In the genomic region with DNA sequence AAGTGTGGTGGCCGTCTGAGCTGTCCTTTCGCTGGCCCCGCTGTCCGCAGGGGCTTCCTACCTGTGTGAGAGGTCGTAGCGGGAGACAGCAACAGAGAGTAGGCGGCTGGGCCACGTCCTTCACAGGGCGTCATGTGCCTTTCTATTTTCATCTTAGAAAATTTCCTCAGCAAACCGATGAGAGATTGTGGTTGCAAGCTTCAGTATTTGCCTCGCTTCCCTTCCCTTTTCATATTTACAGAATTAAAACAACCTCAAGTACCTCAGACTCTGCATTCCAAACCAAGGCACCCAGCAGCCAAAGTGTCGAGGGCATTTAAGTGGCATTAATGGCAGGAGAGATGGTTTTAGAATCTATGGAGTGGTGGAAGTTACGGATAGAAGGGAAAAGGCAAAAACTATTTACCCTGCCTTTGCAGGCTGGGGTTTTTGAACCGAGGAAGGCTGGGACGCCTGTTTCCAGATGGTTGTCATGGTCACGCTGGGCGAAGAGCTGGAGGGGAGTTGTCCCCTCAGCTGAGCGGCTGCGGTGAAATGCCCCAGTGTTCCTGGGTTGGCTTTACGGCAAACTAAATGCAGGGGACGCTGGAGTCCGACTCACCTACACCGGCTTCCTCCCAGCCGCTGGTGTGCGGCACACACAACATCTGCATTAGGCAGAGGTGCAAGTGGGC, we compare ENCODE assay signal across 1 cellular context.
A peak's percentile ranks its signal among the peaks of the same experiment; 100 is the strongest.
TF ChIP-seq lines count a peak whose summit lies in the region.

No MANE protein-coding gene starts in this region.

TF ChIP-seq in GM12878, 131 proteins besides CTCF, POLR2A, EP300 and RAD21 (continued from another document and continues in another):
- TF ChIP-seq, protein P1, sequence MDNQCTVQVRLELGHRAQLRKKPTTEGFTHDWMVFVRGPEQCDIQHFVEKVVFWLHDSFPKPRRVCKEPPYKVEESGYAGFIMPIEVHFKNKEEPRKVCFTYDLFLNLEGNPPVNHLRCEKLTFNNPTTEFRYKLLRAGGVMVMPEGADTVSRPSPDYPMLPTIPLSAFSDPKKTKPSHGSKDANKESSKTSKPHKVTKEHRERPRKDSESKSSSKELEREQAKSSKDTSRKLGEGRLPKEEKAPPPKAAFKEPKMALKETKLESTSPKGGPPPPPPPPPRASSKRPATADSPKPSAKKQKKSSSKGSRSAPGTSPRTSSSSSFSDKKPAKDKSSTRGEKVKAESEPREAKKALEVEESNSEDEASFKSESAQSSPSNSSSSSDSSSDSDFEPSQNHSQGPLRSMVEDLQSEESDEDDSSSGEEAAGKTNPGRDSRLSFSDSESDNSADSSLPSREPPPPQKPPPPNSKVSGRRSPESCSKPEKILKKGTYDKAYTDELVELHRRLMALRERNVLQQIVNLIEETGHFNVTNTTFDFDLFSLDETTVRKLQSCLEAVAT (IDR thresholded peaks at IDR 0.05) = peak; percentile 86
- TF ChIP-seq NR2F1 (conservative IDR thresholded peaks at IDR 0.05) (peak; percentile 89), BHLHE40 (IDR thresholded peaks at IDR 0.05; ENCODE audit: borderline replicate concordance in 1 of 2, low read depth in 2 of 2, low read length in 1 of 2) (peak; percentile 94 to 96), CREB1 (IDR thresholded peaks at IDR 0.05; ENCODE audit: low read depth) (peak; percentile 71), ZSCAN29 (IDR thresholded peaks at IDR 0.05) (peak; percentile 73; the same call in 1 of the 2 replicates), POLR2AphosphoS5 (IDR thresholded peaks at IDR 0.05; ENCODE audit: low read length) (no peak), TARDBP (IDR thresholded peaks at IDR 0.05; ENCODE audit: borderline replicate concordance) (no peak), SP1 (IDR thresholded peaks at IDR 0.05; ENCODE audit: low read depth, low read length) (peak; percentile 59), CHD4 (IDR thresholded peaks at IDR 0.05) (no peak), ZBED1 (IDR thresholded peaks at IDR 0.05; ENCODE audit: borderline replicate concordance) (no peak), SPI1 (IDR thresholded peaks at IDR 0.05; ENCODE audit: borderline replicate concordance, insufficient read depth, low read depth, low read length) (peak; percentile 86), RUNX3 (IDR thresholded peaks at IDR 0.05; ENCODE audit: low read length) (peak; percentile 97), SIN3A (IDR thresholded peaks at IDR 0.05; ENCODE audit: low read depth, low read length) (peak; percentile 24; the same call in 1 of the 2 replicates), ZNF217 (IDR thresholded peaks at IDR 0.05) (peak; percentile 88), BRCA1 (IDR thresholded peaks at IDR 0.05; ENCODE audit: low read depth, low read length) (no peak), MTA2 (IDR thresholded peaks at IDR 0.05; ENCODE audit: low read depth) (peak; percentile 93), SMARCA5 (IDR thresholded peaks at IDR 0.05) (0 out of 2 replicates have a peak, but pooled peaks have one; percentile 68), IKZF2 (IDR thresholded peaks at IDR 0.05) (peak; percentile 96 to 97), YY1 (IDR thresholded peaks at IDR 0.05; ENCODE audit: low read depth, low read length) (peak; percentile 47; the same call in 1 of the 2 replicates), LARP7 (IDR thresholded peaks at IDR 0.05) (peak; percentile 66; the same call in 1 of the 2 replicates), EED (IDR thresholded peaks at IDR 0.05; ENCODE audit: low read depth) (peak; percentile 89), PAX5 (IDR thresholded peaks at IDR 0.05; ENCODE audit: borderline replicate concordance, low read depth, low read length) (peak; percentile 83), MTA3 (IDR thresholded peaks at IDR 0.05; ENCODE audit: borderline replicate concordance, low read length) (peak; percentile 95), ZNF622 (IDR thresholded peaks at IDR 0.05) (no peak), ZNF207 (IDR thresholded peaks at IDR 0.05; ENCODE audit: borderline replicate concordance) (peak; percentile 23; the same call in 1 of the 2 replicates), PML (IDR thresholded peaks at IDR 0.05; ENCODE audit: low read length) (peak; percentile 72), POLR2AphosphoS2 (IDR thresholded peaks at IDR 0.05; ENCODE audit: low read depth, low read length) (0 out of 2 replicates have a peak, but pooled peaks have one; percentile 4), SUZ12 (IDR thresholded peaks at IDR 0.05; ENCODE audit: unreplicated experiment) (no peak), IKZF1 (conservative IDR thresholded peaks at IDR 0.05) (peak; percentile 94), NFXL1 (IDR thresholded peaks at IDR 0.05; ENCODE audit: borderline replicate concordance) (no peak), BMI1 (IDR thresholded peaks at IDR 0.05; ENCODE audit: borderline replicate concordance) (peak; percentile 97), MEF2B (IDR thresholded peaks at IDR 0.05; ENCODE audit: partially characterized antibody, poor library complexity, severe bottlenecking) (peak; percentile 91), GATAD2B (conservative IDR thresholded peaks at IDR 0.05; ENCODE audit: low read depth) (peak; percentile 80), PAX8 (IDR thresholded peaks at IDR 0.05) (peak; percentile 53; the same call in 1 of the 2 replicates)
- TF ChIP-seq, protein P2, sequence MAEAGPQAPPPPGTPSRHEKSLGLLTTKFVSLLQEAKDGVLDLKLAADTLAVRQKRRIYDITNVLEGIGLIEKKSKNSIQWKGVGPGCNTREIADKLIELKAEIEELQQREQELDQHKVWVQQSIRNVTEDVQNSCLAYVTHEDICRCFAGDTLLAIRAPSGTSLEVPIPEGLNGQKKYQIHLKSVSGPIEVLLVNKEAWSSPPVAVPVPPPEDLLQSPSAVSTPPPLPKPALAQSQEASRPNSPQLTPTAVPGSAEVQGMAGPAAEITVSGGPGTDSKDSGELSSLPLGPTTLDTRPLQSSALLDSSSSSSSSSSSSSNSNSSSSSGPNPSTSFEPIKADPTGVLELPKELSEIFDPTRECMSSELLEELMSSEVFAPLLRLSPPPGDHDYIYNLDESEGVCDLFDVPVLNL (IDR thresholded peaks at IDR 0.05; ENCODE audit: low read depth, low read length) = no peak
- TF ChIP-seq, protein P3, sequence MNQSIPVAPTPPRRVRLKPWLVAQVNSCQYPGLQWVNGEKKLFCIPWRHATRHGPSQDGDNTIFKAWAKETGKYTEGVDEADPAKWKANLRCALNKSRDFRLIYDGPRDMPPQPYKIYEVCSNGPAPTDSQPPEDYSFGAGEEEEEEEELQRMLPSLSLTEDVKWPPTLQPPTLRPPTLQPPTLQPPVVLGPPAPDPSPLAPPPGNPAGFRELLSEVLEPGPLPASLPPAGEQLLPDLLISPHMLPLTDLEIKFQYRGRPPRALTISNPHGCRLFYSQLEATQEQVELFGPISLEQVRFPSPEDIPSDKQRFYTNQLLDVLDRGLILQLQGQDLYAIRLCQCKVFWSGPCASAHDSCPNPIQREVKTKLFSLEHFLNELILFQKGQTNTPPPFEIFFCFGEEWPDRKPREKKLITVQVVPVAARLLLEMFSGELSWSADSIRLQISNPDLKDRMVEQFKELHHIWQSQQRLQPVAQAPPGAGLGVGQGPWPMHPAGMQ (IDR thresholded peaks at IDR 0.05; ENCODE audit: borderline replicate concordance) = 0 out of 2 replicates have a peak, but pooled peaks have one; percentile 23
- TF ChIP-seq, protein P4, sequence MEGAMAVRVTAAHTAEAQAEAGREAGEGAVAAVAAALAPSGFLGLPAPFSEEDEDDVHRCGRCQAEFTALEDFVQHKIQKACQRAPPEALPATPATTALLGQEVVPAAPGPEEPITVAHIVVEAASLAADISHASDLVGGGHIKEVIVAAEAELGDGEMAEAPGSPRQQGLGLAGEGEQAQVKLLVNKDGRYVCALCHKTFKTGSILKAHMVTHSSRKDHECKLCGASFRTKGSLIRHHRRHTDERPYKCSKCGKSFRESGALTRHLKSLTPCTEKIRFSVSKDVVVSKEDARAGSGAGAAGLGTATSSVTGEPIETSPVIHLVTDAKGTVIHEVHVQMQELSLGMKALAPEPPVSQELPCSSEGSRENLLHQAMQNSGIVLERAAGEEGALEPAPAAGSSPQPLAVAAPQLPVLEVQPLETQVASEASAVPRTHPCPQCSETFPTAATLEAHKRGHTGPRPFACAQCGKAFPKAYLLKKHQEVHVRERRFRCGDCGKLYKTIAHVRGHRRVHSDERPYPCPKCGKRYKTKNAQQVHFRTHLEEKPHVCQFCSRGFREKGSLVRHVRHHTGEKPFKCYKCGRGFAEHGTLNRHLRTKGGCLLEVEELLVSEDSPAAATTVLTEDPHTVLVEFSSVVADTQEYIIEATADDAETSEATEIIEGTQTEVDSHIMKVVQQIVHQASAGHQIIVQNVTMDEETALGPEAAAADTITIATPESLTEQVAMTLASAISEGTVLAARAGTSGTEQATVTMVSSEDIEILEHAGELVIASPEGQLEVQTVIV (IDR thresholded peaks at IDR 0.05; ENCODE audit: borderline replicate concordance, partially characterized antibody) = peak; percentile 98
- TF ChIP-seq, protein P5, sequence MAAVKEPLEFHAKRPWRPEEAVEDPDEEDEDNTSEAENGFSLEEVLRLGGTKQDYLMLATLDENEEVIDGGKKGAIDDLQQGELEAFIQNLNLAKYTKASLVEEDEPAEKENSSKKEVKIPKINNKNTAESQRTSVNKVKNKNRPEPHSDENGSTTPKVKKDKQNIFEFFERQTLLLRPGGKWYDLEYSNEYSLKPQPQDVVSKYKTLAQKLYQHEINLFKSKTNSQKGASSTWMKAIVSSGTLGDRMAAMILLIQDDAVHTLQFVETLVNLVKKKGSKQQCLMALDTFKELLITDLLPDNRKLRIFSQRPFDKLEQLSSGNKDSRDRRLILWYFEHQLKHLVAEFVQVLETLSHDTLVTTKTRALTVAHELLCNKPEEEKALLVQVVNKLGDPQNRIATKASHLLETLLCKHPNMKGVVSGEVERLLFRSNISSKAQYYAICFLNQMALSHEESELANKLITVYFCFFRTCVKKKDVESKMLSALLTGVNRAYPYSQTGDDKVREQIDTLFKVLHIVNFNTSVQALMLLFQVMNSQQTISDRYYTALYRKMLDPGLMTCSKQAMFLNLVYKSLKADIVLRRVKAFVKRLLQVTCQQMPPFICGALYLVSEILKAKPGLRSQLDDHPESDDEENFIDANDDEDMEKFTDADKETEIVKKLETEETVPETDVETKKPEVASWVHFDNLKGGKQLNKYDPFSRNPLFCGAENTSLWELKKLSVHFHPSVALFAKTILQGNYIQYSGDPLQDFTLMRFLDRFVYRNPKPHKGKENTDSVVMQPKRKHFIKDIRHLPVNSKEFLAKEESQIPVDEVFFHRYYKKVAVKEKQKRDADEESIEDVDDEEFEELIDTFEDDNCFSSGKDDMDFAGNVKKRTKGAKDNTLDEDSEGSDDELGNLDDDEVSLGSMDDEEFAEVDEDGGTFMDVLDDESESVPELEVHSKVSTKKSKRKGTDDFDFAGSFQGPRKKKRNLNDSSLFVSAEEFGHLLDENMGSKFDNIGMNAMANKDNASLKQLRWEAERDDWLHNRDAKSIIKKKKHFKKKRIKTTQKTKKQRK (IDR thresholded peaks at IDR 0.05; ENCODE audit: low read depth, low read length) = no peak
- TF ChIP-seq, protein P6, sequence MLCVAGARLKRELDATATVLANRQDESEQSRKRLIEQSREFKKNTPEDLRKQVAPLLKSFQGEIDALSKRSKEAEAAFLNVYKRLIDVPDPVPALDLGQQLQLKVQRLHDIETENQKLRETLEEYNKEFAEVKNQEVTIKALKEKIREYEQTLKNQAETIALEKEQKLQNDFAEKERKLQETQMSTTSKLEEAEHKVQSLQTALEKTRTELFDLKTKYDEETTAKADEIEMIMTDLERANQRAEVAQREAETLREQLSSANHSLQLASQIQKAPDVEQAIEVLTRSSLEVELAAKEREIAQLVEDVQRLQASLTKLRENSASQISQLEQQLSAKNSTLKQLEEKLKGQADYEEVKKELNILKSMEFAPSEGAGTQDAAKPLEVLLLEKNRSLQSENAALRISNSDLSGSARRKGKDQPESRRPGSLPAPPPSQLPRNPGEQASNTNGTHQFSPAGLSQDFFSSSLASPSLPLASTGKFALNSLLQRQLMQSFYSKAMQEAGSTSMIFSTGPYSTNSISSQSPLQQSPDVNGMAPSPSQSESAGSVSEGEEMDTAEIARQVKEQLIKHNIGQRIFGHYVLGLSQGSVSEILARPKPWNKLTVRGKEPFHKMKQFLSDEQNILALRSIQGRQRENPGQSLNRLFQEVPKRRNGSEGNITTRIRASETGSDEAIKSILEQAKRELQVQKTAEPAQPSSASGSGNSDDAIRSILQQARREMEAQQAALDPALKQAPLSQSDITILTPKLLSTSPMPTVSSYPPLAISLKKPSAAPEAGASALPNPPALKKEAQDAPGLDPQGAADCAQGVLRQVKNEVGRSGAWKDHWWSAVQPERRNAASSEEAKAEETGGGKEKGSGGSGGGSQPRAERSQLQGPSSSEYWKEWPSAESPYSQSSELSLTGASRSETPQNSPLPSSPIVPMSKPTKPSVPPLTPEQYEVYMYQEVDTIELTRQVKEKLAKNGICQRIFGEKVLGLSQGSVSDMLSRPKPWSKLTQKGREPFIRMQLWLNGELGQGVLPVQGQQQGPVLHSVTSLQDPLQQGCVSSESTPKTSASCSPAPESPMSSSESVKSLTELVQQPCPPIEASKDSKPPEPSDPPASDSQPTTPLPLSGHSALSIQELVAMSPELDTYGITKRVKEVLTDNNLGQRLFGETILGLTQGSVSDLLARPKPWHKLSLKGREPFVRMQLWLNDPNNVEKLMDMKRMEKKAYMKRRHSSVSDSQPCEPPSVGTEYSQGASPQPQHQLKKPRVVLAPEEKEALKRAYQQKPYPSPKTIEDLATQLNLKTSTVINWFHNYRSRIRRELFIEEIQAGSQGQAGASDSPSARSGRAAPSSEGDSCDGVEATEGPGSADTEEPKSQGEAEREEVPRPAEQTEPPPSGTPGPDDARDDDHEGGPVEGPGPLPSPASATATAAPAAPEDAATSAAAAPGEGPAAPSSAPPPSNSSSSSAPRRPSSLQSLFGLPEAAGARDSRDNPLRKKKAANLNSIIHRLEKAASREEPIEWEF (IDR thresholded peaks at IDR 0.05; ENCODE audit: insufficient replicate concordance, low read depth, low read length) = peak; percentile 38
- TF ChIP-seq, protein P7, sequence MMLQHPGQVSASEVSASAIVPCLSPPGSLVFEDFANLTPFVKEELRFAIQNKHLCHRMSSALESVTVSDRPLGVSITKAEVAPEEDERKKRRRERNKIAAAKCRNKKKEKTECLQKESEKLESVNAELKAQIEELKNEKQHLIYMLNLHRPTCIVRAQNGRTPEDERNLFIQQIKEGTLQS (IDR thresholded peaks at IDR 0.05; ENCODE audit: borderline replicate concordance, extremely low read depth, low read depth, low read length) = no peak
- TF ChIP-seq, protein P8, sequence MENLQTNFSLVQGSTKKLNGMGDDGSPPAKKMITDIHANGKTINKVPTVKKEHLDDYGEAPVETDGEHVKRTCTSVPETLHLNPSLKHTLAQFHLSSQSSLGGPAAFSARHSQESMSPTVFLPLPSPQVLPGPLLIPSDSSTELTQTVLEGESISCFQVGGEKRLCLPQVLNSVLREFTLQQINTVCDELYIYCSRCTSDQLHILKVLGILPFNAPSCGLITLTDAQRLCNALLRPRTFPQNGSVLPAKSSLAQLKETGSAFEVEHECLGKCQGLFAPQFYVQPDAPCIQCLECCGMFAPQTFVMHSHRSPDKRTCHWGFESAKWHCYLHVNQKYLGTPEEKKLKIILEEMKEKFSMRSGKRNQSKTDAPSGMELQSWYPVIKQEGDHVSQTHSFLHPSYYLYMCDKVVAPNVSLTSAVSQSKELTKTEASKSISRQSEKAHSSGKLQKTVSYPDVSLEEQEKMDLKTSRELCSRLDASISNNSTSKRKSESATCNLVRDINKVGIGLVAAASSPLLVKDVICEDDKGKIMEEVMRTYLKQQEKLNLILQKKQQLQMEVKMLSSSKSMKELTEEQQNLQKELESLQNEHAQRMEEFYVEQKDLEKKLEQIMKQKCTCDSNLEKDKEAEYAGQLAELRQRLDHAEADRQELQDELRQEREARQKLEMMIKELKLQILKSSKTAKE (IDR thresholded peaks at IDR 0.05; ENCODE audit: low read depth, poor library complexity, severe bottlenecking) = peak; percentile 96
